ENCODE assay signal across 1 cellular context in the genomic region with DNA sequence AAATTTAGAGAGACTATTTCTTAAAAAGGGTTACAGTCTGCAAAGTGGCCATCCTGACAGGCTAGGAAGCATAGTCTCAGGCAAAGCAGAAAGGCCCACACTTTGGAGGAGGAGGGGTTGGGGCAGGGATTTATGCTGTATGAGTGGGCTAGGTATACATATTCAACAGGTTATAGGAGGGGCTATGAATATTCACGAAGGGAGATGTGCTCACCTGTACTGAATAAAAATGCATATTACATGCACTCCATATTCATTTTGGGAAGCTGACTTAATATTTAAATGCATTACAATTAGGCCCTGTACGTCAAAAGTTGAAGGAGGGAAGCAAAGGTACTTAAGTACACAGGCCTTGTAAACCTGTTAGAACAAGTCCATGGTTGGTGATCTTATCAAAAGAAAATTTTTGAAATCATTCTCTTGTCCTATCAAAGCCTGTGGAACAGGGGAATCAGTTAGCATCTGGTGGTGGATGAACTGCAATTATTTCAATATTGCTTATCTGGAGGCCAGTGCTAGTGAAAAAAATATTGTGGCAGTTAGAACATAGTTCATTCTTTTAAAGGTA.
TF ChIP-seq lines count a peak whose summit lies in the region.

No MANE protein-coding gene starts in this region.

TF ChIP-seq in HepG2, 621 proteins besides CTCF, POLR2A, EP300 and RAD21:
- TF ChIP-seq ZNF572 (CRISPR knock-in tag; IDR thresholded peaks at IDR 0.05) = no peak
- TF ChIP-seq, protein P1, sequence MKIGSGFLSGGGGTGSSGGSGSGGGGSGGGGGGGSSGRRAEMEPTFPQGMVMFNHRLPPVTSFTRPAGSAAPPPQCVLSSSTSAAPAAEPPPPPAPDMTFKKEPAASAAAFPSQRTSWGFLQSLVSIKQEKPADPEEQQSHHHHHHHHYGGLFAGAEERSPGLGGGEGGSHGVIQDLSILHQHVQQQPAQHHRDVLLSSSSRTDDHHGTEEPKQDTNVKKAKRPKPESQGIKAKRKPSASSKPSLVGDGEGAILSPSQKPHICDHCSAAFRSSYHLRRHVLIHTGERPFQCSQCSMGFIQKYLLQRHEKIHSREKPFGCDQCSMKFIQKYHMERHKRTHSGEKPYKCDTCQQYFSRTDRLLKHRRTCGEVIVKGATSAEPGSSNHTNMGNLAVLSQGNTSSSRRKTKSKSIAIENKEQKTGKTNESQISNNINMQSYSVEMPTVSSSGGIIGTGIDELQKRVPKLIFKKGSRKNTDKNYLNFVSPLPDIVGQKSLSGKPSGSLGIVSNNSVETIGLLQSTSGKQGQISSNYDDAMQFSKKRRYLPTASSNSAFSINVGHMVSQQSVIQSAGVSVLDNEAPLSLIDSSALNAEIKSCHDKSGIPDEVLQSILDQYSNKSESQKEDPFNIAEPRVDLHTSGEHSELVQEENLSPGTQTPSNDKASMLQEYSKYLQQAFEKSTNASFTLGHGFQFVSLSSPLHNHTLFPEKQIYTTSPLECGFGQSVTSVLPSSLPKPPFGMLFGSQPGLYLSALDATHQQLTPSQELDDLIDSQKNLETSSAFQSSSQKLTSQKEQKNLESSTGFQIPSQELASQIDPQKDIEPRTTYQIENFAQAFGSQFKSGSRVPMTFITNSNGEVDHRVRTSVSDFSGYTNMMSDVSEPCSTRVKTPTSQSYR (CRISPR knock-in tag; IDR thresholded peaks at IDR 0.05; ENCODE audit: borderline replicate concordance) = no peak
- TF ChIP-seq RXRB (CRISPR knock-in tag; IDR thresholded peaks at IDR 0.05; ENCODE audit: borderline replicate concordance) = no peak
- TF ChIP-seq ZNF235 (CRISPR knock-in tag; IDR thresholded peaks at IDR 0.05; ENCODE audit: borderline replicate concordance) = no peak
- TF ChIP-seq SP140L (CRISPR knock-in tag; IDR thresholded peaks at IDR 0.05; ENCODE audit: borderline replicate concordance) = no peak
- TF ChIP-seq GPN1 (CRISPR knock-in tag; IDR thresholded peaks at IDR 0.05; ENCODE audit: borderline replicate concordance) = no peak
- no peak for TF ChIP-seq SIN3A (IDR thresholded peaks at IDR 0.05; ENCODE audit: borderline replicate concordance, low read depth, low read length)
- no peak for TF ChIP-seq TARDBP (CRISPR knock-in tag; IDR thresholded peaks at IDR 0.05)
- no peak for TF ChIP-seq CREB1 (IDR thresholded peaks at IDR 0.05)
- TF ChIP-seq CREB1 (CRISPR knock-in tag; IDR thresholded peaks at IDR 0.05) = no peak
- TF ChIP-seq RARG (CRISPR knock-in tag; IDR thresholded peaks at IDR 0.05; ENCODE audit: low read depth) = no peak
- no peak for TF ChIP-seq TBL1XR1 (IDR thresholded peaks at IDR 0.05; ENCODE audit: borderline replicate concordance, low read length, partially characterized antibody)
- TF ChIP-seq, protein P2, sequence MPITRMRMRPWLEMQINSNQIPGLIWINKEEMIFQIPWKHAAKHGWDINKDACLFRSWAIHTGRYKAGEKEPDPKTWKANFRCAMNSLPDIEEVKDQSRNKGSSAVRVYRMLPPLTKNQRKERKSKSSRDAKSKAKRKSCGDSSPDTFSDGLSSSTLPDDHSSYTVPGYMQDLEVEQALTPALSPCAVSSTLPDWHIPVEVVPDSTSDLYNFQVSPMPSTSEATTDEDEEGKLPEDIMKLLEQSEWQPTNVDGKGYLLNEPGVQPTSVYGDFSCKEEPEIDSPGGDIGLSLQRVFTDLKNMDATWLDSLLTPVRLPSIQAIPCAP (CRISPR knock-in tag; IDR thresholded peaks at IDR 0.05; ENCODE audit: low read depth) = no peak
- TF ChIP-seq SMAD3 (CRISPR knock-in tag; IDR thresholded peaks at IDR 0.05) = no peak
- TF ChIP-seq JUNB (CRISPR knock-in tag; IDR thresholded peaks at IDR 0.05; ENCODE audit: borderline replicate concordance) = no peak
- TF ChIP-seq FIP1L1 (IDR thresholded peaks at IDR 0.05; ENCODE audit: borderline replicate concordance, insufficient read depth, low read depth, low read length) = no peak
- no peak for TF ChIP-seq SRF (IDR thresholded peaks at IDR 0.05; ENCODE audit: low read depth, low read length)
- TF ChIP-seq NCOR1 (IDR thresholded peaks at IDR 0.05; ENCODE audit: borderline replicate concordance, low read length) = no peak
- TF ChIP-seq ZNF629 (CRISPR knock-in tag; conservative IDR thresholded peaks at IDR 0.05) = no peak
- no peak for TF ChIP-seq ZNF766 (CRISPR knock-in tag; IDR thresholded peaks at IDR 0.05; ENCODE audit: borderline replicate concordance)
